In genomic region chr7:64685091-64685490, GRCh38 we compare ENCODE assay signal across 1 cellular context.
TF ChIP-seq lines count a peak whose summit lies in the region.

No MANE protein-coding gene starts in this region.

TF ChIP-seq in H1, 55 proteins besides CTCF, POLR2A, EP300 and RAD21:
- TF ChIP-seq CHD7 (IDR thresholded peaks at IDR 0.05; ENCODE audit: insufficient replicate concordance, low read length) (no peak), SP1 (IDR thresholded peaks at IDR 0.05; ENCODE audit: low read depth, low read length) (no peak), RBBP5 (IDR thresholded peaks at IDR 0.05; ENCODE audit: borderline replicate concordance, low read depth, low read length) (no peak), POU5F1 (IDR thresholded peaks at IDR 0.05; ENCODE audit: low read depth, low read length) (no peak), BCL11A (IDR thresholded peaks at IDR 0.05; ENCODE audit: low read depth in 2 of 2, low read length in 2 of 2) (no peak), SP4 (IDR thresholded peaks at IDR 0.05; ENCODE audit: low read length) (no peak), SIN3A (conservative IDR thresholded peaks at IDR 0.05 in 1 of 2, IDR thresholded peaks at IDR 0.05 in 1 of 2; ENCODE audit: low read depth in 1 of 2, low read length in 2 of 2) (no peak), BRCA1 (IDR thresholded peaks at IDR 0.05; ENCODE audit: low read depth, low read length) (no peak), TEAD4 (IDR thresholded peaks at IDR 0.05; ENCODE audit: low read depth, low read length) (no peak), SIRT6 (IDR thresholded peaks at IDR 0.05; ENCODE audit: low read length) (no peak)
